ENCODE assay signal across 13 cellular contexts in the genomic region with DNA sequence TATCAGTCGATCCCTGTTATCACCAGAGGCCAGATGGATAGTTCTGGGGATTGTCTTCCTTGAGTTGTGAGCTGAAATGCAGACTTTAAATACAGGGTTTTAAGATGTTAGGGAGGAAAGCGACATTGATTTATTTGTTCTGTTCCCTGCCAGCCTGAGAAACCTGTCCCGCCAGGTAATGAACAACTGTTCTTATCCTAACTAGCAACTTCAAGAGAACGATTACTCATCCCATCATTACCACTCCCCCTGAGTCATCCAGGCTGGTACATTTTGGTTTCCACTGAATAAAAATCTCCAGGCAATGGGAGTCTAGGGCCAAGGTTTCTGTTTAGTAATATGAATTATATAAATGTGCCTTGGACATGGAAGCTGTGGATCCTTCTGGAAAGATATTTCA.
A peak's percentile ranks its signal among the peaks of the same experiment; 100 is the strongest.
DNase-seq lines count a peak whose midpoint lies in the region; ATAC-seq and TF ChIP-seq lines count a peak whose summit lies in the region.
"Had no signal": no experiment of that assay in that cellular context is flagged by ENCODE, and none has a peak within 500 bp of the region (broad histone marks: within the 10 kb centered on the region; RNA-seq: fewer than 3 reads in every experiment).

No MANE protein-coding gene starts in this region.

- POLR2A ChIA-PET in naive thymus-derived CD8-positive, alpha-beta T cell (lab: Charles Lee), result no interaction called here

- peaks cover 4% of the 10 kb centered on the region for H3K36me3 Mint-ChIP-seq in Calu3 (ENCODE audit: insufficient read depth, unreplicated experiment)
- H3K36me3 Mint-ChIP-seq in naive thymus-derived CD8-positive, alpha-beta T cell, result peaks cover 0 to 8% (median 3%) of the 10 kb centered on the region in 3 donors
- H3K36me3 Mint-ChIP-seq: T-cell had no signal

- no peaks in the 10 kb centered on the region for H3K27me3 ChIP-seq in lung (ENCODE audit: control insufficient read depth, insufficient read depth)
- H3K27me3 ChIP-seq: sigmoid colon had no signal

- CTCF ChIA-PET in Calu3 (lab: Charles Lee), result interaction anchor here (0.6 kb wide), 1 partner anchor 424 kb away, joined by 5 read pairs; no protein-coding TSS in a partner anchor

- no peaks in the 10 kb centered on the region for H3K27me3 Mint-ChIP-seq in Calu3 (ENCODE audit: unreplicated experiment)
- H3K27me3 Mint-ChIP-seq in naive thymus-derived CD8-positive, alpha-beta T cell, result peaks cover 2 to 10% (median 4%) of the 10 kb centered on the region in 5 donors

- peak; percentile 78 for DNase-seq in Calu3
- DNase-seq in HT-29 (ENCODE audit: low spot score), result peak; percentile 91
- DNase-seq in amniotic epithelial cell (ENCODE audit: low read depth), result peak; percentile 43
- DNase-seq in lung (ENCODE audit: low spot score), result peak; percentile 40
- no peak for DNase-seq in NCI-H2081 treated with DMSO at 0.1 percent for 48 hours (lab: John Stamatoyannopoulos, UW)
- no peak for DNase-seq in naive thymus-derived CD8-positive, alpha-beta T cell
- no peak for DNase-seq in GM19240 (ENCODE audit: insufficient read length, low spot score)
- DNase-seq in NK-92 treated with Interleukin-12 subunit alpha and Interleukin-12 subunit beta, amount 100 ng/mL, for 24 hours (lab: John Stamatoyannopoulos, UW), result no peak
- DNase-seq: GOT3, NCI-H2029 treated with DMSO at 0.1 percent for 48 hours, sigmoid colon, T-cell had no signal

- no peak for TF ChIP-seq CTCF in Calu3 (IDR thresholded peaks at IDR 0.05; ENCODE audit: unreplicated experiment)
- no peak for TF ChIP-seq CTCF in lung (IDR thresholded peaks at IDR 0.05; ENCODE audit: control extremely low read depth, extremely low read depth)

- H3K4me1 Mint-ChIP-seq in Calu3 (ENCODE audit: low read depth, unreplicated experiment), result peaks cover 46% of the 10 kb centered on the region
- H3K4me1 Mint-ChIP-seq in naive thymus-derived CD8-positive, alpha-beta T cell, result peaks cover 14 to 24% (median 19%) of the 10 kb centered on the region in 4 donors

- H3K9me3 ChIP-seq in lung (ENCODE audit: control insufficient read depth in 2 of 2, insufficient read depth in 1 of 2, low read length in 1 of 2), result peaks cover 0 to 5% of the 10 kb centered on the region in 2 donors
- H3K9me3 ChIP-seq: sigmoid colon had no signal

- no peak overlapping the region for H3K27ac ChIP-seq in lung (ENCODE audit: low read depth in 1 of 2, low read length in 1 of 2)
- H3K27ac ChIP-seq: HL-60, sigmoid colon had no signal

- H3K4me3 Mint-ChIP-seq in Calu3 (ENCODE audit: low read depth, unreplicated experiment), result peak overlapping the region; percentile 13
- H3K4me3 Mint-ChIP-seq in naive thymus-derived CD8-positive, alpha-beta T cell, result no peak overlapping the region
- H3K4me3 Mint-ChIP-seq: T-cell had no signal

- intact Hi-C loops in Calu3 (cut with micrococcal nuclease; ENCODE audit: unreplicated experiment), result loop anchor here (5.0 kb wide), 1 partner anchor 67 kb away; no protein-coding TSS in a partner anchor

- BruUV-seq in Calu3 (replicated peaks; lab: Mats Ljungman, UMichigan), result no TSS peak

- no peaks in the 10 kb centered on the region for H3K4me1 ChIP-seq in lung (ENCODE audit: control insufficient read depth in 2 of 2, insufficient read depth in 2 of 2, low read length in 2 of 2)
- H3K4me1 ChIP-seq: sigmoid colon had no signal

- H3K9me3 Mint-ChIP-seq in Calu3 (ENCODE audit: low read depth, unreplicated experiment), result peaks cover 2% of the 10 kb centered on the region
- H3K9me3 Mint-ChIP-seq in naive thymus-derived CD8-positive, alpha-beta T cell, result peaks cover 0 to 12% (median 4%) of the 10 kb centered on the region in 9 donors

- H3K36me3 ChIP-seq in lung (ENCODE audit: control insufficient read depth in 2 of 2, insufficient read depth in 2 of 2, low read length in 2 of 2), result no peaks in the 10 kb centered on the region
- H3K36me3 ChIP-seq: sigmoid colon had no signal

- WGBS in lung, 2 donors, result 68 to 77% methylated on average over 4 of the region's 4 CpGs

- peak overlapping the region; percentile 86 for H3K27ac Mint-ChIP-seq in Calu3 (ENCODE audit: unreplicated experiment)
- no peak overlapping the region for H3K27ac Mint-ChIP-seq in naive thymus-derived CD8-positive, alpha-beta T cell
- H3K27ac Mint-ChIP-seq: T-cell had no signal

- H3K4me3 ChIP-seq in lung, result no peak overlapping the region
- H3K4me3 ChIP-seq: sigmoid colon had no signal

- ATAC-seq in lung (ENCODE audit: insufficient read depth, low FRiP score), result peak; percentile 85
- ATAC-seq in naive thymus-derived CD8-positive, alpha-beta T cell, result no peak
- ATAC-seq: T-cell had no signal

Comparison
In these comparisons a context has a peak if more than half of its experiments do, and no peak if none do; other contexts are left out.
1. DNase-seq: peak in Calu3 (single experiment), HT-29 (single experiment), amniotic epithelial cell (single experiment) and lung (single experiment); none in NCI-H2081 treated with DMSO at 0.1 percent for 48 hours (single experiment), naive thymus-derived CD8-positive, alpha-beta T cell (0 of 10), GM19240 (single experiment) and NK-92 treated with Interleukin-12 subunit alpha and Interleukin-12 subunit beta, amount 100 ng/mL, for 24 hours (single experiment).